Comparison of ENCODE assay signal across 13 cellular contexts in genomic region chr15:67119238-67119846, GRCh38. TPM values are rescaled to one million over a fixed set of nuclear protein-coding genes. Genes with fewer than 3 reads are reported as not detected.
DNase-seq lines count a peak whose midpoint lies in the region; ATAC-seq and TF ChIP-seq lines count a peak whose summit lies in the region.
"Had no signal": no experiment of that assay in that cellular context is flagged by ENCODE, and none has a peak within 500 bp of the region (broad histone marks: within the 10 kb centered on the region; RNA-seq: fewer than 3 reads in every experiment).

No MANE protein-coding gene starts in this region.

- H3K4me3 ChIP-seq in stomach, result no peak overlapping the region
- H3K4me3 ChIP-seq: neural progenitor cell had no signal

- no peaks in the 10 kb centered on the region for H3K36me3 ChIP-seq in stomach
- H3K36me3 ChIP-seq: neural progenitor cell had no signal

- H3K27ac Mint-ChIP-seq in activated CD4-positive, alpha-beta T cell treated with anti-CD3 and anti-CD28 coated beads for 36 hours, result peak overlapping the region; percentile 69
- peak overlapping the region; percentile 95 for H3K27ac Mint-ChIP-seq in activated T-helper 17 cell treated with anti-CD3 and anti-CD28 coated beads, Interleukin-2, amount 50 U/mL, for 72 hours
- H3K27ac Mint-ChIP-seq in immature natural killer cell (peak overlapping the region; percentile 96 to 100 (median 98)), chondrocyte (ENCODE audit: unreplicated experiment) (no peak overlapping the region)

- 96 to 99% (median 98%) methylated on average over 6 of the region's 6 CpGs for WGBS in stomach, 5 donors

- no peak for ATAC-seq in activated CD4-positive, alpha-beta T cell treated with anti-CD3 and anti-CD28 coated beads for 36 hours
- ATAC-seq in activated T-helper 17 cell treated with anti-CD3 and anti-CD28 coated beads, Interleukin-2, amount 50 U/mL, for 72 hours (replicated peaks), result no peak
- ATAC-seq in GM18861 (IDR thresholded peaks at IDR 0.05; ENCODE audit: unreplicated experiment), result no peak

- POLR2A ChIA-PET in activated CD4-positive, alpha-beta T cell treated with anti-CD3 and anti-CD28 coated beads for 36 hours (lab: Charles Lee), result interaction anchor here (0.6 to 1.1 kb wide), 3 partner anchors 9 to 127 kb away, joined by 3 to 7 read pairs (median 4); no protein-coding TSS in a partner anchor

- H3K27me3 ChIP-seq in stomach, result no peaks in the 10 kb centered on the region
- H3K27me3 ChIP-seq: neural progenitor cell had no signal

- CTCF ChIA-PET in activated CD4-positive, alpha-beta T cell treated with anti-CD3 and anti-CD28 coated beads for 36 hours (lab: Charles Lee), result interaction anchor here (0.5 to 3.4 kb wide), 7 partner anchors 9 to 1053 kb away, joined by 3 to 16 read pairs (median 3); no protein-coding TSS in a partner anchor

- TF ChIP-seq POLR2A in stomach (IDR thresholded peaks at IDR 0.05), result no peak

- peaks cover 89% of the 10 kb centered on the region for H3K4me1 Mint-ChIP-seq in activated CD4-positive, alpha-beta T cell treated with anti-CD3 and anti-CD28 coated beads for 36 hours
- H3K4me1 Mint-ChIP-seq in activated T-helper 17 cell treated with anti-CD3 and anti-CD28 coated beads, Interleukin-2, amount 50 U/mL, for 72 hours, result peaks cover 68% of the 10 kb centered on the region
- H3K4me1 Mint-ChIP-seq in immature natural killer cell, result peaks cover 94 to 96% of the 10 kb centered on the region in 2 donors
- peaks cover 60% of the 10 kb centered on the region for H3K4me1 Mint-ChIP-seq in chondrocyte (ENCODE audit: low read depth)

- intact Hi-C loops in activated CD4-positive, alpha-beta T cell treated with anti-CD3 and anti-CD28 coated beads for 36 hours (cut with DNase I, micrococcal nuclease), result no loop called here
- intact Hi-C loops in stomach (cut with DNase I; ENCODE audit: low total_unique reads), result no loop called here

- no peak for TF ChIP-seq CTCF in stomach (IDR thresholded peaks at IDR 0.05)
- no peak for TF ChIP-seq CTCF in chondrocyte (IDR thresholded peaks at IDR 0.05)

- H3K4me1 ChIP-seq in stomach, result peaks cover 67 to 91% (median 79%) of the 10 kb centered on the region in 4 donors

- peaks cover 4% of the 10 kb centered on the region for H3K36me3 Mint-ChIP-seq in activated CD4-positive, alpha-beta T cell treated with anti-CD3 and anti-CD28 coated beads for 36 hours (ENCODE audit: low read depth)
- peaks cover 51% of the 10 kb centered on the region for H3K36me3 Mint-ChIP-seq in activated T-helper 17 cell treated with anti-CD3 and anti-CD28 coated beads, Interleukin-2, amount 50 U/mL, for 72 hours (ENCODE audit: low read depth)
- H3K36me3 Mint-ChIP-seq in immature natural killer cell (peaks cover 0 to 3% (median 0%) of the 10 kb centered on the region in 3 donors), chondrocyte (ENCODE audit: low read depth) (no peaks in the 10 kb centered on the region)

- no peaks in the 10 kb centered on the region for H3K9me3 Mint-ChIP-seq in activated CD4-positive, alpha-beta T cell treated with anti-CD3 and anti-CD28 coated beads for 36 hours (ENCODE audit: low read depth)
- H3K9me3 Mint-ChIP-seq in activated T-helper 17 cell treated with anti-CD3 and anti-CD28 coated beads, Interleukin-2, amount 50 U/mL, for 72 hours, result no peaks in the 10 kb centered on the region
- no peaks in the 10 kb centered on the region for H3K9me3 Mint-ChIP-seq in immature natural killer cell
- no peaks in the 10 kb centered on the region for H3K9me3 Mint-ChIP-seq in chondrocyte (ENCODE audit: low read depth)
- H3K9me3 Mint-ChIP-seq: neural progenitor cell had no signal

- TF ChIP-seq EP300 in stomach (IDR thresholded peaks at IDR 0.05), result no peak

- DNase-seq in activated CD4-positive, alpha-beta T cell treated with anti-CD3 and anti-CD28 coated beads for 36 hours, result no peak
- no peak for DNase-seq in activated CD4-positive, alpha-beta T cell treated with anti-CD3 and anti-CD28 coated beads for 1 hour
- DNase-seq in immature natural killer cell (no peak), stomach (no peak), NCI-H1092 (lab: John Stamatoyannopoulos, UW) (no peak), chondrocyte (ENCODE audit: low spot score) (no peak)
- DNase-seq: activated T-cell treated with anti-CD3 and anti-CD28 coated beads for 4 hours; effector CD4-positive, alpha-beta T cell; NCI-H1436 had no signal

- H3K27me3 Mint-ChIP-seq in activated CD4-positive, alpha-beta T cell treated with anti-CD3 and anti-CD28 coated beads for 36 hours, result no peaks in the 10 kb centered on the region
- no peaks in the 10 kb centered on the region for H3K27me3 Mint-ChIP-seq in activated T-helper 17 cell treated with anti-CD3 and anti-CD28 coated beads, Interleukin-2, amount 50 U/mL, for 72 hours
- H3K27me3 Mint-ChIP-seq in immature natural killer cell (ENCODE audit: low read depth in 3 of 3) (peaks cover 7 to 22% (median 19%) of the 10 kb centered on the region in 3 donors), chondrocyte (ENCODE audit: low read depth) (no peaks in the 10 kb centered on the region)

- H3K9me3 ChIP-seq in stomach, result no peaks in the 10 kb centered on the region

- peak overlapping the region; percentile 0 for H3K4me3 Mint-ChIP-seq in activated CD4-positive, alpha-beta T cell treated with anti-CD3 and anti-CD28 coated beads for 36 hours
- peak overlapping the region; percentile 57 for H3K4me3 Mint-ChIP-seq in activated T-helper 17 cell treated with anti-CD3 and anti-CD28 coated beads, Interleukin-2, amount 50 U/mL, for 72 hours
- peak overlapping the region; percentile 2 to 51 (median 50) for H3K4me3 Mint-ChIP-seq in immature natural killer cell
- H3K4me3 Mint-ChIP-seq in chondrocyte (ENCODE audit: unreplicated experiment), result no peak overlapping the region
- H3K4me3 Mint-ChIP-seq: neural progenitor cell had no signal

- peak overlapping the region in 4 of 5 donors; percentile 89 to 95 (median 90) for H3K27ac ChIP-seq in stomach
- H3K27ac ChIP-seq: HL-60, neural progenitor cell had no signal

RNA-seq across cellular contexts. Expression of gene SMAD3, which starts 53.9 kb away (rescaled TPM):
- 10 to 100 TPM; 33.7 to 40.8 TPM for total RNA-seq in activated CD4-positive, alpha-beta T cell treated with anti-CD3 and anti-CD28 coated beads for 36 hours
- total RNA-seq in activated T-helper 17 cell treated with anti-CD3 and anti-CD28 coated beads, Interleukin-2, amount 50 U/mL, for 72 hours, result 10 to 100 TPM; 57.0 to 94.9 TPM
- polyA plus RNA-seq in immature natural killer cell, result 10 to 100 TPM in 2 of 3 donors, 1 to 10 TPM in 1; 8.9 to 11.9 (median 10.0) TPM
- total RNA-seq in stomach, result 100 to 1,000 TPM in 1 of 5 donors, 10 to 100 TPM in 4; 22.8 to 103 (median 48.1) TPM
- polyA plus RNA-seq in stomach, result 10 to 100 TPM in 2 of 3 donors, 1 to 10 TPM in 1; 6.8 to 18.2 (median 10.7) TPM
- total RNA-seq in chondrocyte, result 19.0 to 27.2 TPM (median 23.2 TPM) in 3 replicates
